1 cellular context compared by ENCODE assay signal in genomic region chr11:6612008-6612815, GRCh38.
TF ChIP-seq lines count a peak whose summit lies in the region.

TSS of gene TAF10 (minus strand) at chr11:6612216. CDS start at chr11:6612189, 27 bp downstream.

TF ChIP-seq in GM12878, 131 proteins besides CTCF, POLR2A, EP300 and RAD21 (continued from another document):
- TF ChIP-seq KDM1A (IDR thresholded peaks at IDR 0.05; ENCODE audit: borderline replicate concordance): no peak
TF ChIP-seq in GM12878: peak in this region for 70.
